Comparison of ENCODE assay signal across 1 cellular context in genomic region chr12:48151103-48151771, GRCh38.
TF ChIP-seq lines count a peak whose summit lies in the region.

No MANE protein-coding gene starts in this region.

TF ChIP-seq in K562, 482 proteins besides CTCF, POLR2A, EP300 and RAD21:
- TF ChIP-seq ZNF644 (tag; IDR thresholded peaks at IDR 0.05; ENCODE audit: low read depth) (0 out of 2 replicates have a peak, but pooled peaks have one; percentile 3), HDAC1 (IDR thresholded peaks at IDR 0.05) (no peak)
TF ChIP-seq in K562: peak in this region for 1.
